ENCODE assay signal across 8 cellular contexts in the genomic region with DNA sequence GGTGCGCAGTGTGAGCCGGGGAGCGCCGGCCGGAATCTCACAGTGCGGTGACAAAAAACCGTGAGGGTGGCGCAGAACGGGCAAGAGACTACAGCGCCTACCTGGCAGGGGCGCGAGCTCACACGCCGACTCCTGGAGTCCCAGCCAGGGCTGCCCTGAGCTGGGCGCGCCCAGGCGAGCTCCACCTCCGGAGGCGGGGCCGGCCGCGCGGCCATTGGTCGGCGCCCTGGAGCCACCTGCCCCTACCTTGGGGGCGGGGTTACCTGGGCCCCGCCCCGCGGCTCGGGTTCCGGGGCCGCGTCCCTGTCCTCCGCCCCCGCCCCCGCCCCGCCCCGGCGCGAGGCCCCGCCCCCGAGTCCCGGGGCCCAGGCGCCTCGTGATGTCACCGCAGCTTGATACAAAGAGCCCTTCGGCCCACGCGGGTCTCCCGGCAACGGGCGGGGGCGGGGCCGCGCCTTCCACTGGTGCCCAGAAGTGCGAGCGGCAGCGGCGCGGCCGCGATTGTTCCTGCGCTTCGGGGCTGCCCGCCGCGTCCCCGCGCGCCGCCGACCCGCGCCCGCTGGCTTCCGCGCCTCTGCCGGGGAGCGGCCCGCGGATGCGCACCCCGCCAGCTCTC.
DNase-seq lines count a peak whose midpoint lies in the region; ATAC-seq lines count a peak whose summit lies in the region.

No MANE protein-coding gene starts in this region.

- peak overlapping the region in 1 of 2 experiments; percentile 56 for H3K4me3 ChIP-seq in mesenchymal stem cell (ENCODE audit: insufficient read depth in 1 of 2, low read depth in 1 of 2, low read length in 2 of 2)

- peak overlapping the region in 1 of 2 experiments; percentile 47 for H3K14ac ChIP-seq in mesenchymal stem cell (ENCODE audit: low read length in 2 of 2)

- H3K9me3 Mint-ChIP-seq in activated CD4-positive, alpha-beta memory T cell treated with anti-CD3 and anti-CD28 coated beads, Interleukin-2, amount 10 ng/mL, durations not matched to agents 7 days and 5 days, result no peaks in the 10 kb centered on the region

- H2AK5ac ChIP-seq in mesenchymal stem cell (ENCODE audit: low read length, severe bottlenecking), result no peak overlapping the region

- H3K4me1 Mint-ChIP-seq in activated CD4-positive, alpha-beta memory T cell treated with anti-CD3 and anti-CD28 coated beads, Interleukin-2, amount 10 ng/mL, durations not matched to agents 7 days and 5 days, result peaks cover 50% of the 10 kb centered on the region

- H2AFZ ChIP-seq in mesenchymal stem cell (ENCODE audit: low read depth, low read length), result peak overlapping the region; percentile 70

- no peak overlapping the region for H4K91ac ChIP-seq in mesenchymal stem cell (ENCODE audit: low read length)

- peaks cover 80 to 89% of the 10 kb centered on the region in 2 experiments for H3K27me3 ChIP-seq in mesenchymal stem cell (ENCODE audit: control insufficient read depth in 1 of 2, insufficient read depth in 1 of 2, low read length in 2 of 2)

- H3K36me3 ChIP-seq in mesenchymal stem cell (ENCODE audit: control insufficient read depth in 1 of 2, insufficient read depth in 2 of 2, low read depth in 1 of 2, low read length in 2 of 2), result no peaks in the 10 kb centered on the region

- peaks cover 16% of the 10 kb centered on the region for H3K36me3 Mint-ChIP-seq in activated CD4-positive, alpha-beta memory T cell treated with anti-CD3 and anti-CD28 coated beads, Interleukin-2, amount 10 ng/mL, durations not matched to agents 7 days and 5 days (ENCODE audit: low read depth)

- peak overlapping the region; percentile 67 for H3K27ac Mint-ChIP-seq in activated CD4-positive, alpha-beta memory T cell treated with anti-CD3 and anti-CD28 coated beads, Interleukin-2, amount 10 ng/mL, durations not matched to agents 7 days and 5 days

- no peak overlapping the region for H3K27ac ChIP-seq in mesenchymal stem cell (ENCODE audit: low read length, poor library complexity, severe bottlenecking)

- no peak overlapping the region for H3K4ac ChIP-seq in mesenchymal stem cell (ENCODE audit: low read depth in 1 of 2, low read length in 2 of 2)

- H3K4me2 ChIP-seq in mesenchymal stem cell (ENCODE audit: low read length, poor library complexity, severe bottlenecking), result peak overlapping the region; percentile 89

- CTCF ChIA-PET in activated CD4-positive, alpha-beta memory T cell treated with anti-CD3 and anti-CD28 coated beads, Interleukin-2, amount 10 ng/mL, durations not matched to agents 7 days and 5 days (lab: Charles Lee), result interaction anchor here (0.6 to 2.9 kb wide), 8 partner anchors 10 to 53 kb away, joined by 3 to 35 read pairs (median 4); no protein-coding TSS in a partner anchor

- H3K79me1 ChIP-seq in mesenchymal stem cell (replicated peaks; ENCODE audit: low read length, poor library complexity, severe bottlenecking), result no peaks in the 10 kb centered on the region

- no peak overlapping the region for H2BK12ac ChIP-seq in mesenchymal stem cell (ENCODE audit: low read length in 2 of 2)

- H3K27me3 Mint-ChIP-seq in activated CD4-positive, alpha-beta memory T cell treated with anti-CD3 and anti-CD28 coated beads, Interleukin-2, amount 10 ng/mL, durations not matched to agents 7 days and 5 days, result peaks cover 3% of the 10 kb centered on the region

- H3K4me3 Mint-ChIP-seq in activated CD4-positive, alpha-beta memory T cell treated with anti-CD3 and anti-CD28 coated beads, Interleukin-2, amount 10 ng/mL, durations not matched to agents 7 days and 5 days, result peak overlapping the region; percentile 76

- H3K4me1 ChIP-seq in mesenchymal stem cell (ENCODE audit: control insufficient read depth, insufficient read depth, low read depth, low read length), result peaks cover 11% of the 10 kb centered on the region

- H2BK15ac ChIP-seq in mesenchymal stem cell (ENCODE audit: low read depth, poor library complexity, severe bottlenecking), result no peak overlapping the region

- no peak overlapping the region for H2BK120ac ChIP-seq in mesenchymal stem cell (ENCODE audit: low read depth, low read length)

- no peak overlapping the region for H3K9ac ChIP-seq in mesenchymal stem cell (ENCODE audit: low read length)

- H2BK5ac ChIP-seq in mesenchymal stem cell (ENCODE audit: low read depth, low read length, poor library complexity, severe bottlenecking), result no peak overlapping the region

- peak; percentile 63 for ATAC-seq in HG03442 (IDR thresholded peaks at IDR 0.05; ENCODE audit: unreplicated experiment)

- no peak overlapping the region for H3K23ac ChIP-seq in mesenchymal stem cell (ENCODE audit: low read length in 2 of 2)

- peak; percentile 83 for DNase-seq in AG20443 (ENCODE audit: low spot score)
- peak; percentile 88 for DNase-seq in GM19240 (ENCODE audit: insufficient read length, low spot score)
- DNase-seq in NCI-H526 (lab: John Stamatoyannopoulos, UW), result peak; percentile 92 to 99
- DNase-seq in activated CD4-positive, alpha-beta memory T cell treated with anti-CD3 and anti-CD28 coated beads, Interleukin-2, amount 10 ng/mL, durations not matched to agents 7 days and 5 days, result peak; percentile 94
- peak; percentile 97 for DNase-seq in ecto neural progenitor cell (ENCODE audit: low spot score)
- DNase-seq in mesenchymal stem cell, result peak; percentile 23
- DNase-seq in stimulated activated CD8-positive, alpha-beta memory T cell treated with anti-CD3 and anti-CD28 coated beads, Interleukin-12 subunit alpha, Interleukin-12 subunit beta, amount 100 ng/mL, for 1 hour (ENCODE audit: low read depth), result peak; percentile 90

- POLR2A ChIA-PET in activated CD4-positive, alpha-beta memory T cell treated with anti-CD3 and anti-CD28 coated beads, Interleukin-2, amount 10 ng/mL, durations not matched to agents 7 days and 5 days (lab: Charles Lee), result interaction anchor here (0.6 to 11.7 kb wide), 15 partner anchors 9 to 641 kb away, joined by 3 to 314 read pairs (median 5); a partner anchor contains a TSS

- WGBS in mesenchymal stem cell, result 1% methylated on average over 65 of the region's 83 CpGs

- H4K8ac ChIP-seq in mesenchymal stem cell (ENCODE audit: low read length), result no peak overlapping the region

- H3K9me3 ChIP-seq in mesenchymal stem cell (ENCODE audit: control insufficient read depth, low read length), result no peaks in the 10 kb centered on the region

- peak overlapping the region in 1 of 2 experiments; percentile 49 for H3K18ac ChIP-seq in mesenchymal stem cell (ENCODE audit: low read depth in 1 of 2, low read length in 2 of 2)

Comparison
In these comparisons a context has a peak if more than half of its experiments do, and no peak if none do; other contexts are left out.
1. DNase-seq: peak in every context shown above with its lines; median percentile 97 in ecto neural progenitor cell; 96 in NCI-H526; 94 in activated CD4-positive, alpha-beta memory T cell treated with anti-CD3 and anti-CD28 coated beads, Interleukin-2, amount 10 ng/mL, durations not matched to agents 7 days and 5 days; 90 in stimulated activated CD8-positive, alpha-beta memory T cell treated with anti-CD3 and anti-CD28 coated beads, Interleukin-12 subunit alpha, Interleukin-12 subunit beta, amount 100 ng/mL, for 1 hour; 88 in GM19240; 83 in AG20443; 23 in mesenchymal stem cell.